In the genomic region with DNA sequence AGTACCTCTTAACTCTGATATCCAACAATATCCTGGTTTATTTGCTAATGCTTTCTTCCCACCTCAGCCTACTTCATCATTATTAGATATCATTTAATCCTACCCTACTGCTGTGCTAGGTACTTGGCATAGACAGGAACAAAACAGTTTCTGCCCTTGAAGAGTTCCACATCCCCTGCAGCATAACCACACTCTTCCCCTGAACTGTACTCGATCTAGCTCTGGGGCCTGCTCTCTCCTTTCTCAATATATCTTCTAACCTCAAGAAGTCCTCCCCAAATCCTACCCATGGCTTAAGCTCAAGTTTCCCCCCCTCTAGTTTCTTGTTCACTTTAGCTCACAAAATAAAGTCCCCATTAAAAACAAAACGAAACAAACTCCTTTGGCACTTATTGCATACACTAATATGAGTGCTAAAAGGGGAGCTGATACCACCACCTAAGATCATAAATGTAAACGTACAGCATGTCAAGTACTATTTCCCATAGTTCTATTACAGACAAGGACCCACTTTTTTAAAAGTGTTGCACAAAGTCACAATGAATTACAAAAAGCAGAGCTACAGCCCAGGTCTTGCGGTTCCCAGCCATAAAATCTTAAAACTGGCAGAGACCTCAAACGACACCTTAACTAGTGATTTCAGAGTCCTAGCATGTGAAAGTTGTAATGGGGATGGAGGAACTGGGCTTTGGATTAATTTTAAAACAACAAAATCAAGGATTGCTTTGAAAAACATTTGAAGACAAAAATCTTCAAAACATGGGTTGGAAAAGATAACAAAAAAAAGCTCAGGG, we compare ENCODE assay signal across 1 cellular context.
A peak's percentile ranks its signal among the peaks of the same experiment; 100 is the strongest.
TF ChIP-seq lines count a peak whose summit lies in the region.

No MANE protein-coding gene starts in this region.

TF ChIP-seq in K562, 482 proteins besides CTCF, POLR2A, EP300 and RAD21 (continued from another document):
- TF ChIP-seq ZNF668 (CRISPR knock-in tag; IDR thresholded peaks at IDR 0.05) = no peak
- no peak for TF ChIP-seq MAFF (IDR thresholded peaks at IDR 0.05; ENCODE audit: low read length)
- TF ChIP-seq ASH1L (IDR thresholded peaks at IDR 0.05; ENCODE audit: borderline replicate concordance, low read depth, partially characterized antibody) = peak; percentile 12
- no peak for TF ChIP-seq ZNF124 (CRISPR knock-in tag; IDR thresholded peaks at IDR 0.05)
- TF ChIP-seq, protein P1, sequence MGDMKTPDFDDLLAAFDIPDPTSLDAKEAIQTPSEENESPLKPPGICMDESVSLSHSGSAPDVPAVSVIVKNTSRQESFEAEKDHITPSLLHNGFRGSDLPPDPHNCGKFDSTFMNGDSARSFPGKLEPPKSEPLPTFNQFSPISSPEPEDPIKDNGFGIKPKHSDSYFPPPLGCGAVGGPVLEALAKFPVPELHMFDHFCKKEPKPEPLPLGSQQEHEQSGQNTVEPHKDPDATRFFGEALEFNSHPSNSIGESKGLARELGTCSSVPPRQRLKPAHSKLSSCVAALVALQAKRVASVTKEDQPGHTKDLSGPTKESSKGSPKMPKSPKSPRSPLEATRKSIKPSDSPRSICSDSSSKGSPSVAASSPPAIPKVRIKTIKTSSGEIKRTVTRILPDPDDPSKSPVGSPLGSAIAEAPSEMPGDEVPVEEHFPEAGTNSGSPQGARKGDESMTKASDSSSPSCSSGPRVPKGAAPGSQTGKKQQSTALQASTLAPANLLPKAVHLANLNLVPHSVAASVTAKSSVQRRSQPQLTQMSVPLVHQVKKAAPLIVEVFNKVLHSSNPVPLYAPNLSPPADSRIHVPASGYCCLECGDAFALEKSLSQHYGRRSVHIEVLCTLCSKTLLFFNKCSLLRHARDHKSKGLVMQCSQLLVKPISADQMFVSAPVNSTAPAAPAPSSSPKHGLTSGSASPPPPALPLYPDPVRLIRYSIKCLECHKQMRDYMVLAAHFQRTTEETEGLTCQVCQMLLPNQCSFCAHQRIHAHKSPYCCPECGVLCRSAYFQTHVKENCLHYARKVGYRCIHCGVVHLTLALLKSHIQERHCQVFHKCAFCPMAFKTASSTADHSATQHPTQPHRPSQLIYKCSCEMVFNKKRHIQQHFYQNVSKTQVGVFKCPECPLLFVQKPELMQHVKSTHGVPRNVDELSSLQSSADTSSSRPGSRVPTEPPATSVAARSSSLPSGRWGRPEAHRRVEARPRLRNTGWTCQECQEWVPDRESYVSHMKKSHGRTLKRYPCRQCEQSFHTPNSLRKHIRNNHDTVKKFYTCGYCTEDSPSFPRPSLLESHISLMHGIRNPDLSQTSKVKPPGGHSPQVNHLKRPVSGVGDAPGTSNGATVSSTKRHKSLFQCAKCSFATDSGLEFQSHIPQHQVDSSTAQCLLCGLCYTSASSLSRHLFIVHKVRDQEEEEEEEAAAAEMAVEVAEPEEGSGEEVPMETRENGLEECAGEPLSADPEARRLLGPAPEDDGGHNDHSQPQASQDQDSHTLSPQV (IDR thresholded peaks at IDR 0.05) = 0 out of 2 replicates have a peak, but pooled peaks have one; percentile 18
- 0 out of 2 replicates have a peak, but pooled peaks have one; percentile 11 for TF ChIP-seq ELF1 (tag; IDR thresholded peaks at IDR 0.05)
- TF ChIP-seq SMARCE1 (IDR thresholded peaks at IDR 0.05) = no peak
- TF ChIP-seq ZNF197 (CRISPR knock-in tag; IDR thresholded peaks at IDR 0.05; ENCODE audit: low read depth) = 0 out of 2 replicates have a peak, but pooled peaks have one; percentile 24
- TF ChIP-seq RBFOX2 (IDR thresholded peaks at IDR 0.05; ENCODE audit: low read depth, low read length) = 0 out of 2 replicates have a peak, but pooled peaks have one; percentile 3
- TF ChIP-seq, protein P2, sequence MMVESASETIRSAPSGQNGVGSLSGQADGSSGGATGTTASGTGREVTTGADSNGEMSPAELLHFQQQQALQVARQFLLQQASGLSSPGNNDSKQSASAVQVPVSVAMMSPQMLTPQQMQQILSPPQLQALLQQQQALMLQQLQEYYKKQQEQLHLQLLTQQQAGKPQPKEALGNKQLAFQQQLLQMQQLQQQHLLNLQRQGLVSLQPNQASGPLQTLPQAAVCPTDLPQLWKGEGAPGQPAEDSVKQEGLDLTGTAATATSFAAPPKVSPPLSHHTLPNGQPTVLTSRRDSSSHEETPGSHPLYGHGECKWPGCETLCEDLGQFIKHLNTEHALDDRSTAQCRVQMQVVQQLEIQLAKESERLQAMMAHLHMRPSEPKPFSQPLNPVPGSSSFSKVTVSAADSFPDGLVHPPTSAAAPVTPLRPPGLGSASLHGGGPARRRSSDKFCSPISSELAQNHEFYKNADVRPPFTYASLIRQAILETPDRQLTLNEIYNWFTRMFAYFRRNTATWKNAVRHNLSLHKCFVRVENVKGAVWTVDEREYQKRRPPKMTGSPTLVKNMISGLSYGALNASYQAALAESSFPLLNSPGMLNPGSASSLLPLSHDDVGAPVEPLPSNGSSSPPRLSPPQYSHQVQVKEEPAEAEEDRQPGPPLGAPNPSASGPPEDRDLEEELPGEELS (CRISPR knock-in tag; IDR thresholded peaks at IDR 0.05; ENCODE audit: borderline replicate concordance) = no peak
- TF ChIP-seq POLR2AphosphoS5 (IDR thresholded peaks at IDR 0.05; ENCODE audit: control insufficient read depth, insufficient read depth, low read depth, low read length) = no peak
- peak; percentile 58; the same call in 1 of the 2 replicates for TF ChIP-seq KAT7 (CRISPR knock-in tag; IDR thresholded peaks at IDR 0.05; ENCODE audit: borderline replicate concordance)
- TF ChIP-seq SRF (CRISPR knock-in tag; IDR thresholded peaks at IDR 0.05) = no peak
